Comparison of ENCODE assay signal across 1 cellular context in genomic region chr1:183306317-183307042, GRCh38.
A peak's percentile ranks its signal among the peaks of the same experiment; 100 is the strongest.
TF ChIP-seq lines count a peak whose summit lies in the region.

No MANE protein-coding gene starts in this region.

TF ChIP-seq in GM12878, 131 proteins besides CTCF, POLR2A, EP300 and RAD21 (continued from another document):
- TF ChIP-seq ZNF592 (IDR thresholded peaks at IDR 0.05) (no peak), FOXK2 (IDR thresholded peaks at IDR 0.05) (no peak), BHLHE40 (IDR thresholded peaks at IDR 0.05; ENCODE audit: borderline replicate concordance in 1 of 2, low read depth in 2 of 2, low read length in 1 of 2) (peak; percentile 35 to 65; a peak in 1 of 4 replicates), SPI1 (IDR thresholded peaks at IDR 0.05; ENCODE audit: borderline replicate concordance, insufficient read depth, low read depth, low read length) (peak; percentile 76; the same call in 1 of the 2 replicates), NKRF (conservative IDR thresholded peaks at IDR 0.05) (no peak), PML (IDR thresholded peaks at IDR 0.05; ENCODE audit: low read length) (no peak), DPF2 (IDR thresholded peaks at IDR 0.05) (0 out of 2 replicates have a peak, but pooled peaks have one; percentile 21)
TF ChIP-seq in GM12878: peak in this region for 8.
